Comparison of ENCODE assay signal across 11 cellular contexts in genomic region chr18:59848002-59848401, GRCh38. TPM values are rescaled to one million over a fixed set of nuclear protein-coding genes. Genes with fewer than 3 reads are reported as not detected.
DNase-seq lines count a peak whose midpoint lies in the region; ATAC-seq and TF ChIP-seq lines count a peak whose summit lies in the region.
"Had no signal": no experiment of that assay in that cellular context is flagged by ENCODE, and none has a peak within 500 bp of the region (broad histone marks: within the 10 kb centered on the region; RNA-seq: fewer than 3 reads in every experiment).

No MANE protein-coding gene starts in this region.

- H3K36me3 ChIP-seq in A673 (ENCODE audit: insufficient read depth, low read length, poor library complexity, severe bottlenecking): no peaks in the 10 kb centered on the region
- H3K36me3 ChIP-seq: suprapubic skin had no signal

- H3K9me3 ChIP-seq in A673 (ENCODE audit: low read depth, low read length, poor library complexity, severe bottlenecking): no peaks in the 10 kb centered on the region
- H3K9me3 ChIP-seq: suprapubic skin had no signal

- no peaks in the 10 kb centered on the region for H3K4me1 ChIP-seq in A673 (ENCODE audit: insufficient read depth, low read length, poor library complexity, severe bottlenecking)
- H3K4me1 ChIP-seq: suprapubic skin had no signal

- no TSS peak for BruUV-seq in A673 (replicated peaks; lab: Mats Ljungman, UMichigan)

- no peak for TF ChIP-seq CTCF in A673 (conservative IDR thresholded peaks at IDR 0.05; ENCODE audit: low read depth, low read length)

- DNase-seq in COLO668 (lab: John Stamatoyannopoulos, UW; ENCODE audit: unreplicated experiment) (peak; percentile 43), NCI-H748 treated with DMSO at 0.1 percent for 48 hours (lab: John Stamatoyannopoulos, UW) (peak; percentile 23), A673 (ENCODE audit: low spot score) (no peak), retina (no peak), HK-2 (ENCODE audit: unreplicated experiment) (no peak)
- DNase-seq: OCI-M1 had no signal

- no peak overlapping the region for H3K4me3 ChIP-seq in A673 (ENCODE audit: low read depth, low read length, poor library complexity, severe bottlenecking)
- H3K4me3 ChIP-seq: suprapubic skin had no signal

- ATAC-seq in GM18868 (IDR thresholded peaks at IDR 0.05; ENCODE audit: unreplicated experiment) (peak; percentile 51), HG03045 (IDR thresholded peaks at IDR 0.05; ENCODE audit: unreplicated experiment) (peak; percentile 23), HG03457 (IDR thresholded peaks at IDR 0.05; ENCODE audit: unreplicated experiment) (no peak)

- intact Hi-C loops in A673 (cut with micrococcal nuclease; ENCODE audit: unreplicated experiment): no loop called here

- H3K27me3 ChIP-seq in A673 (replicated peaks; ENCODE audit: insufficient read depth, low read depth, low read length, poor library complexity): no peaks in the 10 kb centered on the region
- H3K27me3 ChIP-seq: suprapubic skin had no signal

- CTCF ChIA-PET in A673 (lab: Charles Lee): no interaction called here

- POLR2A ChIA-PET in A673 (lab: Charles Lee; ENCODE audit: low non-redundant PET): no interaction called here

- H3K27ac ChIP-seq in A673 (ENCODE audit: low read depth, low read length, poor library complexity, severe bottlenecking): no peak overlapping the region
- H3K27ac ChIP-seq: C4-2B, suprapubic skin had no signal

RNA-seq across cellular contexts. Expression of gene PMAIP1, which starts 51.8 kb away (rescaled TPM):
- 43.6 TPM in 2 replicates for total RNA-seq in A673 (2021)

Comparison
In these comparisons a context has a peak if more than half of its experiments do, and no peak if none do; other contexts are left out.
1. DNase-seq: peak in COLO668 (single experiment) and NCI-H748 treated with DMSO at 0.1 percent for 48 hours (single experiment); none in A673 (single experiment), retina (single experiment) and HK-2 (single experiment).